Comparison of ENCODE assay signal across 8 cellular contexts in the genomic region with DNA sequence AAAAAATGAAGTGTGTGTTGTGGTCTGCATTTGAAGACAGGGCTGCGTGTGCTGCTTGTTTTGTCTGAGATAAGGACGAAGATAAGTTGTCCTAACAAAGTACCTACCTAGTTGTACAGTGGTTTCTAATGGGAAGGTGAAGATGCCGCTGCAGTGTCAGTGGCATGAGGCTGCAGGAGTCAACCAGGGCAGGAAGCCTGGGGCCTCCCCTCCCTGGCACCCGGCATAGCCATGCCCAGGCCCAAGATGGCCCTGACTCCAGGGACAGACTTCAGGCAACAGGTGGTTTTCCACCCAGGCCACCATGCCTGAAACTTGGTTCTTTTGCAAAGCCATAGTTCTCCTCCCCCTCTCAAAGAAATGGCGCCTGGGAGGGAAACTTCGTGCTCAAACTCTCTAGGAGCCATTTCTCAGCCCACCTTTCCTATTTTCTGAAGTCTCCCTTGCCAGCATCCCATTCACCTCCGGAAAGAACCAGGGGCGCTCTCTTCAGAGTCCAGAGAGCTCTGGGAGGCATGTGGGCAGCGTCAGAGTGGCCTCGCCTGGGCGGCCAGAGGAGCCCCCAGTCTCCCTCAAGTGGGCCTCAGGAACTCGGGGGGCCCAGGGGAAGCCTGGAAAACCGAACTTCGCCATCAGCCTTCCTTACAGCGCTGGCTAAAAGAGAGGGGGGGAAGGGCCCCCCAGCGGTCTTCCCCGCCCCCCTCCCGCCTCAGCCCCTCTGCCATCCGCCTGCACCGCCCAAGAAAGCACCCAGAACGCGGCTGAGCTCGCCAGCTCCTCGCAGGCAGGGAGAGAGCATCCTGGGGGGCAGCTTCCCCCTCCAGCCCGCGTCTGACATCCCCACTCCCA. TPM values are rescaled to one million over a fixed set of nuclear protein-coding genes. Genes with fewer than 3 reads are reported as not detected.
DNase-seq lines count a peak whose midpoint lies in the region; ATAC-seq and TF ChIP-seq lines count a peak whose summit lies in the region.

No MANE protein-coding gene starts in this region.

- H2AFZ ChIP-seq in osteoblast (ENCODE audit: low read length): peak overlapping the region; percentile 95

- H3K4me2 ChIP-seq in osteoblast (ENCODE audit: insufficient read depth, low read length): peak overlapping the region; percentile 89

- DNase-seq in HFF-Myc (ENCODE audit: extremely low read depth, low read depth) (no peak), endodermal cell (peak; percentile 64), osteoblast (ENCODE audit: insufficient read length, low spot score, missing footprints) (no peak), AML-193 (lab: John Stamatoyannopoulos, UW) (no peak)
- peak; percentile 74 for DNase-seq in activated CD4-positive, alpha-beta T cell treated with anti-CD3 and anti-CD28 coated beads, Interleukin-2, amount 10 ng/mL, durations not matched to agents 24 days and 14 days

- H3K4me3 ChIP-seq in HFF-Myc (replicated peaks; ENCODE audit: low read depth, low read length) (peak overlapping the region; percentile 77), endodermal cell (ENCODE audit: low read length) (peak overlapping the region; percentile 82), osteoblast (ENCODE audit: insufficient read depth, low read length) (peak overlapping the region; percentile 88)

- no peaks in the 10 kb centered on the region for H3K27me3 Mint-ChIP-seq in activated CD4-positive, alpha-beta T cell treated with anti-CD3 and anti-CD28 coated beads, Interleukin-2, amount 10 ng/mL, durations not matched to agents 24 days and 14 days
- H3K27me3 Mint-ChIP-seq in endodermal cell (ENCODE audit: insufficient read depth): no peaks in the 10 kb centered on the region

- WGBS in endodermal cell (ENCODE audit: insufficient coverage in 1 of 2, insufficient read length in 1 of 2), 2 experiments: 27 to 76% methylated on average over 6 to 26 of the region's 26 CpGs

- peak overlapping the region; percentile 30 for H3K9ac ChIP-seq in endodermal cell (ENCODE audit: extremely low read depth, low read length, poor library complexity, severe bottlenecking)

- H3K27me3 ChIP-seq in endodermal cell (ENCODE audit: control insufficient read depth, insufficient read depth, low read length, poor library complexity, severe bottlenecking): no peaks in the 10 kb centered on the region
- H3K27me3 ChIP-seq in osteoblast (ENCODE audit: insufficient read depth, low read length): no peaks in the 10 kb centered on the region

- peaks cover 17% of the 10 kb centered on the region for H4K20me1 ChIP-seq in osteoblast (ENCODE audit: insufficient read depth, low read length)

- no peaks in the 10 kb centered on the region for H3K9me3 Mint-ChIP-seq in activated CD4-positive, alpha-beta T cell treated with anti-CD3 and anti-CD28 coated beads, Interleukin-2, amount 10 ng/mL, durations not matched to agents 24 days and 14 days
- no peaks in the 10 kb centered on the region for H3K9me3 Mint-ChIP-seq in endodermal cell

- peak overlapping the region; percentile 87 for H3K4me3 Mint-ChIP-seq in activated CD4-positive, alpha-beta T cell treated with anti-CD3 and anti-CD28 coated beads, Interleukin-2, amount 10 ng/mL, durations not matched to agents 24 days and 14 days
- peak overlapping the region; percentile 78 for H3K4me3 Mint-ChIP-seq in endodermal cell

- H3K36me3 Mint-ChIP-seq in activated CD4-positive, alpha-beta T cell treated with anti-CD3 and anti-CD28 coated beads, Interleukin-2, amount 10 ng/mL, durations not matched to agents 24 days and 14 days (ENCODE audit: low read depth): peaks cover 4% of the 10 kb centered on the region
- H3K36me3 Mint-ChIP-seq in endodermal cell (ENCODE audit: low read depth): no peaks in the 10 kb centered on the region

- intact Hi-C loops in activated CD4-positive, alpha-beta T cell treated with anti-CD3 and anti-CD28 coated beads, Interleukin-2, amount 10 ng/mL, durations not matched to agents 24 days and 14 days (cut with micrococcal nuclease): loop anchor here (5.0 to 10.0 kb wide), 2 partner anchors 320 to 402 kb away; no protein-coding TSS in a partner anchor

- H3K27ac ChIP-seq in endodermal cell (ENCODE audit: low read depth, low read length) (peak overlapping the region; percentile 54), osteoblast (ENCODE audit: low read depth, low read length) (no peak overlapping the region)

- no peaks in the 10 kb centered on the region for H3K9me3 ChIP-seq in endodermal cell (ENCODE audit: control insufficient read depth, low read length)
- no peaks in the 10 kb centered on the region for H3K9me3 ChIP-seq in osteoblast (ENCODE audit: low read depth, low read length)

- peaks cover 23% of the 10 kb centered on the region for H3K79me2 ChIP-seq in osteoblast (ENCODE audit: insufficient read depth, low read length)

- ATAC-seq in HG03139 (IDR thresholded peaks at IDR 0.05; ENCODE audit: unreplicated experiment) (no peak), GM18498 (IDR thresholded peaks at IDR 0.05; ENCODE audit: unreplicated experiment) (no peak), GM18505 (IDR thresholded peaks at IDR 0.05; ENCODE audit: unreplicated experiment) (no peak)

- no peak for TF ChIP-seq POLR2A in GM18505 (IDR thresholded peaks at IDR 0.05; ENCODE audit: borderline replicate concordance, extremely low read depth, insufficient read depth, insufficient read length)

- peak overlapping the region; percentile 94 for H3K27ac Mint-ChIP-seq in activated CD4-positive, alpha-beta T cell treated with anti-CD3 and anti-CD28 coated beads, Interleukin-2, amount 10 ng/mL, durations not matched to agents 24 days and 14 days
- peak overlapping the region; percentile 48 for H3K27ac Mint-ChIP-seq in endodermal cell

- H3K4me1 ChIP-seq in endodermal cell (ENCODE audit: control insufficient read depth, insufficient read depth, low read length) (peaks cover 21% of the 10 kb centered on the region), osteoblast (ENCODE audit: insufficient read depth, low read length) (peaks cover 28% of the 10 kb centered on the region)

- H3K36me3 ChIP-seq in endodermal cell (ENCODE audit: control insufficient read depth, insufficient read depth, low read length) (no peaks in the 10 kb centered on the region), osteoblast (ENCODE audit: insufficient read depth, low read length) (no peaks in the 10 kb centered on the region)

- peaks cover 45% of the 10 kb centered on the region for H3K4me1 Mint-ChIP-seq in activated CD4-positive, alpha-beta T cell treated with anti-CD3 and anti-CD28 coated beads, Interleukin-2, amount 10 ng/mL, durations not matched to agents 24 days and 14 days
- peaks cover 39% of the 10 kb centered on the region for H3K4me1 Mint-ChIP-seq in endodermal cell

- no peak for TF ChIP-seq CTCF in HFF-Myc (IDR thresholded peaks at IDR 0.05; ENCODE audit: low read depth, low read length, missing control alignments)
- TF ChIP-seq CTCF in endodermal cell (conservative IDR thresholded peaks at IDR 0.05): no peak
- no peak for TF ChIP-seq CTCF in osteoblast (IDR thresholded peaks at IDR 0.05; ENCODE audit: extremely low read depth, low read depth, low read length)

RNA-seq across cellular contexts. Expression of gene KAT6B, which starts 2.0 kb away (rescaled TPM):
- total RNA-seq in activated CD4-positive, alpha-beta T cell treated with anti-CD3 and anti-CD28 coated beads, Interleukin-2, amount 10 ng/mL, durations not matched to agents 24 days and 14 days: 21.2 and 21.7 TPM in 2 replicates
- total RNA-seq in endodermal cell (10 to 100 TPM; 25.3 to 39.1 TPM), osteoblast (24.6 and 30.9 TPM in 2 replicates)
- polyA plus RNA-seq in endodermal cell (2013, experiment 1 of 2): 23.4 TPM
- polyA plus RNA-seq in endodermal cell (2013, experiment 2 of 2): 15.4 TPM

Comparison
In these comparisons a context has a peak if more than half of its experiments do, and no peak if none do; other contexts are left out.
1. DNase-seq: peak in activated CD4-positive, alpha-beta T cell treated with anti-CD3 and anti-CD28 coated beads, Interleukin-2, amount 10 ng/mL, durations not matched to agents 24 days and 14 days (single experiment) and endodermal cell (single experiment); none in HFF-Myc (single experiment), osteoblast (single experiment) and AML-193 (0 of 2).
2. Peak in every context shown above with its lines, with median percentiles within 50 percentile points of each other: H3K4me3 ChIP-seq.